Comparison of ENCODE assay signal across 1 cellular context in the genomic region with DNA sequence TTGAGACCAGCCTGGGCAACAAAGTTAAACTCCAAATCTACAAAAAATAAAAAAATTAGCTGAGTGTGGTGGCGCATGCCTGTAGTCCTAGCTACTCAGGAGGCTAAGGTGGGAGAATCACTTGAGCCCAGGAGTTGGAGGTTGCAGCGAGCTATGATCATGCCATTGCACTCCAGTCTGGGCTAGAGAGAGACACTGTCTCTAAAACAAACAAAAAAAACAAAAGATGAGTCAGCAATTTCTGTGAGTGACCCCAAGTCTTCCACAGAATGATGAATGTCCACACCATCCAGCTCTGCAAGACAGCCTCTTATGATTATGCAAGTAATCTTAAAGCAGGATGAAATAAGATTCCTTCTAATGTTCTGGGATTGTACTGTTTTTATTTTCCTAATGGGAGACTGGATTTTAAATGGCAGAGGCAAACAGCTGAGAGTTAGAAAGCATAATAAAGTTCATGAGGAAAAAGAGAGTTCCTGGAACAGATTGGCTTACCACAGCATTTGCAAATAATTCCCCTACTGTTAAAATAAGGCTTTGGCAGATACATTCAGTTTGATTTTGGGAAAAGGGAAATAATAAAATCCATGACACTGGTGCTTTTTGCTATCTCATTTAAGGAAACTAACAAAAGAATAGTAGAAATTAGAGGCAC.
TF ChIP-seq lines count a peak whose summit lies in the region.

No MANE protein-coding gene starts in this region.

TF ChIP-seq in GM23338, 12 proteins besides CTCF, POLR2A, EP300 and RAD21 (continued from another document):
- TF ChIP-seq, protein P1, sequence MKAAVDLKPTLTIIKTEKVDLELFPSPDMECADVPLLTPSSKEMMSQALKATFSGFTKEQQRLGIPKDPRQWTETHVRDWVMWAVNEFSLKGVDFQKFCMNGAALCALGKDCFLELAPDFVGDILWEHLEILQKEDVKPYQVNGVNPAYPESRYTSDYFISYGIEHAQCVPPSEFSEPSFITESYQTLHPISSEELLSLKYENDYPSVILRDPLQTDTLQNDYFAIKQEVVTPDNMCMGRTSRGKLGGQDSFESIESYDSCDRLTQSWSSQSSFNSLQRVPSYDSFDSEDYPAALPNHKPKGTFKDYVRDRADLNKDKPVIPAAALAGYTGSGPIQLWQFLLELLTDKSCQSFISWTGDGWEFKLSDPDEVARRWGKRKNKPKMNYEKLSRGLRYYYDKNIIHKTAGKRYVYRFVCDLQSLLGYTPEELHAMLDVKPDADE (IDR thresholded peaks at IDR 0.05) = no peak
- TF ChIP-seq, protein P2, sequence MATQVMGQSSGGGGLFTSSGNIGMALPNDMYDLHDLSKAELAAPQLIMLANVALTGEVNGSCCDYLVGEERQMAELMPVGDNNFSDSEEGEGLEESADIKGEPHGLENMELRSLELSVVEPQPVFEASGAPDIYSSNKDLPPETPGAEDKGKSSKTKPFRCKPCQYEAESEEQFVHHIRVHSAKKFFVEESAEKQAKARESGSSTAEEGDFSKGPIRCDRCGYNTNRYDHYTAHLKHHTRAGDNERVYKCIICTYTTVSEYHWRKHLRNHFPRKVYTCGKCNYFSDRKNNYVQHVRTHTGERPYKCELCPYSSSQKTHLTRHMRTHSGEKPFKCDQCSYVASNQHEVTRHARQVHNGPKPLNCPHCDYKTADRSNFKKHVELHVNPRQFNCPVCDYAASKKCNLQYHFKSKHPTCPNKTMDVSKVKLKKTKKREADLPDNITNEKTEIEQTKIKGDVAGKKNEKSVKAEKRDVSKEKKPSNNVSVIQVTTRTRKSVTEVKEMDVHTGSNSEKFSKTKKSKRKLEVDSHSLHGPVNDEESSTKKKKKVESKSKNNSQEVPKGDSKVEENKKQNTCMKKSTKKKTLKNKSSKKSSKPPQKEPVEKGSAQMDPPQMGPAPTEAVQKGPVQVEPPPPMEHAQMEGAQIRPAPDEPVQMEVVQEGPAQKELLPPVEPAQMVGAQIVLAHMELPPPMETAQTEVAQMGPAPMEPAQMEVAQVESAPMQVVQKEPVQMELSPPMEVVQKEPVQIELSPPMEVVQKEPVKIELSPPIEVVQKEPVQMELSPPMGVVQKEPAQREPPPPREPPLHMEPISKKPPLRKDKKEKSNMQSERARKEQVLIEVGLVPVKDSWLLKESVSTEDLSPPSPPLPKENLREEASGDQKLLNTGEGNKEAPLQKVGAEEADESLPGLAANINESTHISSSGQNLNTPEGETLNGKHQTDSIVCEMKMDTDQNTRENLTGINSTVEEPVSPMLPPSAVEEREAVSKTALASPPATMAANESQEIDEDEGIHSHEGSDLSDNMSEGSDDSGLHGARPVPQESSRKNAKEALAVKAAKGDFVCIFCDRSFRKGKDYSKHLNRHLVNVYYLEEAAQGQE (IDR thresholded peaks at IDR 0.05; ENCODE audit: unreplicated experiment) = no peak
- TF ChIP-seq EZH2 (IDR thresholded peaks at IDR 0.05; ENCODE audit: low read depth, unreplicated experiment) = no peak
- no peak for TF ChIP-seq ZNF331 (CRISPR knock-in tag; IDR thresholded peaks at IDR 0.05; ENCODE audit: low read depth)
